1 cellular context compared by ENCODE assay signal in genomic region chr6:81849248-81849647, GRCh38.
TF ChIP-seq lines count a peak whose summit lies in the region.

No MANE protein-coding gene starts in this region.

TF ChIP-seq in IMR-90, 13 proteins besides CTCF, POLR2A, EP300 and RAD21:
- TF ChIP-seq FOS (IDR thresholded peaks at IDR 0.05; ENCODE audit: low read depth, low read length) (no peak), BHLHE40 (IDR thresholded peaks at IDR 0.05; ENCODE audit: low read depth, low read length) (no peak), RFX5 (IDR thresholded peaks at IDR 0.05; ENCODE audit: low read depth, low read length) (no peak), RCOR1 (IDR thresholded peaks at IDR 0.05; ENCODE audit: insufficient replicate concordance, low read length) (no peak), NFE2L2 (IDR thresholded peaks at IDR 0.05; ENCODE audit: low read depth, low read length) (no peak), CHD1 (IDR thresholded peaks at IDR 0.05; ENCODE audit: low read depth, low read length) (no peak), MAZ (IDR thresholded peaks at IDR 0.05; ENCODE audit: borderline replicate concordance, low read depth, low read length) (no peak), MXI1 (IDR thresholded peaks at IDR 0.05; ENCODE audit: borderline replicate concordance, low read depth, low read length) (no peak), MAFK (IDR thresholded peaks at IDR 0.05; ENCODE audit: low read depth, low read length) (no peak), SMC3 (IDR thresholded peaks at IDR 0.05; ENCODE audit: low read depth, low read length) (no peak), CEBPB (IDR thresholded peaks at IDR 0.05; ENCODE audit: low read depth, low read length) (no peak)
- TF ChIP-seq, protein P1, sequence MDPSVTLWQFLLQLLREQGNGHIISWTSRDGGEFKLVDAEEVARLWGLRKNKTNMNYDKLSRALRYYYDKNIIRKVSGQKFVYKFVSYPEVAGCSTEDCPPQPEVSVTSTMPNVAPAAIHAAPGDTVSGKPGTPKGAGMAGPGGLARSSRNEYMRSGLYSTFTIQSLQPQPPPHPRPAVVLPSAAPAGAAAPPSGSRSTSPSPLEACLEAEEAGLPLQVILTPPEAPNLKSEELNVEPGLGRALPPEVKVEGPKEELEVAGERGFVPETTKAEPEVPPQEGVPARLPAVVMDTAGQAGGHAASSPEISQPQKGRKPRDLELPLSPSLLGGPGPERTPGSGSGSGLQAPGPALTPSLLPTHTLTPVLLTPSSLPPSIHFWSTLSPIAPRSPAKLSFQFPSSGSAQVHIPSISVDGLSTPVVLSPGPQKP (IDR thresholded peaks at IDR 0.05; ENCODE audit: borderline replicate concordance, low read depth, low read length), result no peak
- TF ChIP-seq, protein P2, sequence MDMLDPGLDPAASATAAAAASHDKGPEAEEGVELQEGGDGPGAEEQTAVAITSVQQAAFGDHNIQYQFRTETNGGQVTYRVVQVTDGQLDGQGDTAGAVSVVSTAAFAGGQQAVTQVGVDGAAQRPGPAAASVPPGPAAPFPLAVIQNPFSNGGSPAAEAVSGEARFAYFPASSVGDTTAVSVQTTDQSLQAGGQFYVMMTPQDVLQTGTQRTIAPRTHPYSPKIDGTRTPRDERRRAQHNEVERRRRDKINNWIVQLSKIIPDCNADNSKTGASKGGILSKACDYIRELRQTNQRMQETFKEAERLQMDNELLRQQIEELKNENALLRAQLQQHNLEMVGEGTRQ (IDR thresholded peaks at IDR 0.05; ENCODE audit: low read depth, low read length), result no peak
TF ChIP-seq in IMR-90: peak in this region for 0.
